In genomic region chr22:45672564-45673481, GRCh38 we compare ENCODE assay signal across 8 cellular contexts. TPM values are rescaled to one million over a fixed set of nuclear protein-coding genes. Genes with fewer than 3 reads are reported as not detected.
A peak's percentile ranks its signal among the peaks of the same experiment; 100 is the strongest.
DNase-seq lines count a peak whose midpoint lies in the region; ATAC-seq, FAIRE-seq and TF ChIP-seq lines count a peak whose summit lies in the region.

No MANE protein-coding gene starts in this region.

- H3K36me3 ChIP-seq in GM12878 (ENCODE audit: control insufficient read depth in 2 of 2, insufficient read depth in 2 of 2, low read length in 1 of 2) = peaks cover 0 to 8% of the 10 kb centered on the region in 2 experiments; a peak in 2 of 4 replicates
- H3K36me3 ChIP-seq in left lung = peaks cover 0 to 5% of the 10 kb centered on the region in 2 donors
- no peaks in the 10 kb centered on the region for H3K36me3 ChIP-seq in thoracic aorta

- intact Hi-C loops in CD14-positive monocyte (cut with micrococcal nuclease) = no loop called here
- intact Hi-C loops in GM12878 (cut with micrococcal nuclease; ENCODE audit: unreplicated experiment) = loop anchor here (5.0 kb wide), 1 partner anchor 104 kb away; no protein-coding TSS in a partner anchor
- intact Hi-C loops in left lung (cut with DNase I) = no loop called here

- peaks cover 2 to 9% (median 7%) of the 10 kb centered on the region in 3 donors for H3K27me3 Mint-ChIP-seq in CD14-positive monocyte (ENCODE audit: low read depth in 3 of 3)

- DNase-seq in CD14-positive monocyte (ENCODE audit: low spot score) (no peak), HL-60 (ENCODE audit: low read depth in 1 of 2, low spot score in 1 of 2) (no peak), GM12878 (ENCODE audit: low read depth, low spot score) (no peak), left lung (no peak), thoracic aorta (ENCODE audit: low spot score) (no peak)

- peaks cover 10 to 17% of the 10 kb centered on the region in 2 donors for H3K36me3 Mint-ChIP-seq in CD14-positive monocyte

- POLR2A ChIA-PET in GM12878 (lab: Charles Lee) = no interaction called here

- peak overlapping the region in 6 of 7 donors; percentile 25 to 87 (median 67) for H3K27ac Mint-ChIP-seq in CD14-positive monocyte

- RAD21 ChIA-PET in GM12878 (lab: Charles Lee; ENCODE audit: unreplicated experiment) = interaction anchor here (1.0 to 1.2 kb wide), 2 partner anchors 9 to 23 kb away, joined by 3 to 4 read pairs; no protein-coding TSS in a partner anchor

- peak; percentile 68 for FAIRE-seq in GM12878 (lab: Jason Lieb, UNC)

- TF ChIP-seq CTCF in CD14-positive monocyte (IDR thresholded peaks at IDR 0.05) (no peak), HL-60 (IDR thresholded peaks at IDR 0.05; ENCODE audit: insufficient read depth, low read length) (no peak), GM12878 (IDR thresholded peaks at IDR 0.05 in 2 of 3, conservative IDR thresholded peaks at IDR 0.05 in 1 of 3; ENCODE audit: control insufficient read depth in 2 of 3, extremely low read depth in 1 of 3, insufficient read depth in 1 of 3, low read depth in 3 of 3, low read length in 3 of 3) (no peak), left lung (IDR thresholded peaks at IDR 0.05) (no peak), thoracic aorta (IDR thresholded peaks at IDR 0.05) (no peak)

- peak overlapping the region; percentile 87 for H2AFZ ChIP-seq in GM12878 (ENCODE audit: control insufficient read depth, low read depth, low read length)

- TF ChIP-seq EP300 in GM12878 (IDR thresholded peaks at IDR 0.05; ENCODE audit: borderline replicate concordance in 1 of 2, control insufficient read depth in 1 of 2, low read depth in 2 of 2, low read length in 2 of 2) = no peak

- WGBS in GM12878 (ENCODE audit: insufficient coverage, insufficient replicate concordance, low lambda C conversion rate, missing lambda C conversion rate) = 12% methylated on average over 14 of the region's 14 CpGs

- H3K4me1 ChIP-seq in GM12878 (ENCODE audit: control insufficient read depth, insufficient read depth, low read length) (peaks cover 18% of the 10 kb centered on the region; the same call in 1 of the 2 replicates), left lung (peaks cover 10 to 24% of the 10 kb centered on the region in 2 donors), thoracic aorta (ENCODE audit: control insufficient read depth in 1 of 2, low read depth in 2 of 2) (peaks cover 27 to 51% of the 10 kb centered on the region in 2 donors)

- no peaks in the 10 kb centered on the region for H4K20me1 ChIP-seq in GM12878 (ENCODE audit: control insufficient read depth, insufficient read depth)

- peak overlapping the region; percentile 97 for H3K4me2 ChIP-seq in GM12878 (ENCODE audit: control insufficient read depth, insufficient read depth)

- peak overlapping the region; percentile 83 to 91 for H3K4me3 Mint-ChIP-seq in CD14-positive monocyte

- H3K9me3 Mint-ChIP-seq in CD14-positive monocyte = peaks cover 0 to 1% (median 0%) of the 10 kb centered on the region in 7 donors

- CTCF ChIA-PET in GM12878 (lab: Yijun Ruan, JAX) = interaction anchor here (1.2 kb wide), 1 partner anchor 190 kb away, joined by 3 read pairs; no protein-coding TSS in a partner anchor

- SMC1A ChIA-PET in GM12878 (lab: Charles Lee; ENCODE audit: uncharacterized antibody, unreplicated experiment) = interaction anchor here (1.5 to 2.2 kb wide), 2 partner anchors 9 to 48 kb away, joined by 5 to 6 read pairs; no protein-coding TSS in a partner anchor

- H3K27me3 ChIP-seq in HL-60 (ENCODE audit: insufficient read depth, poor library complexity, severe bottlenecking) (no peaks in the 10 kb centered on the region), GM12878 (replicated peaks in 1 of 2; ENCODE audit: control insufficient read depth in 2 of 2, insufficient read depth in 2 of 2, low read length in 1 of 2) (no peaks in the 10 kb centered on the region), left lung (no peaks in the 10 kb centered on the region), thoracic aorta (replicated peaks; ENCODE audit: insufficient read depth) (no peaks in the 10 kb centered on the region)

- H3K9ac ChIP-seq in GM12878 (ENCODE audit: control insufficient read depth, insufficient read depth, low read length) = peak overlapping the region; percentile 97

- TSS peak; percentile 55 for BruUV-seq in GM12878 (replicated peaks; lab: Mats Ljungman, UMichigan)

- H3K4me1 Mint-ChIP-seq in CD14-positive monocyte = peaks cover 28% of the 10 kb centered on the region

- no peak for TF ChIP-seq POLR2A in GM12878 (IDR thresholded peaks at IDR 0.05; ENCODE audit: low read depth, low read length)

- ATAC-seq in GM12878 (peak; percentile 43), left lung (peak; percentile 42), thoracic aorta (ENCODE audit: insufficient number of reproducible peaks, low FRiP score, low read depth) (no peak), GM19467 (IDR thresholded peaks at IDR 0.05; ENCODE audit: unreplicated experiment) (no peak), HG03469 (IDR thresholded peaks at IDR 0.05; ENCODE audit: unreplicated experiment) (no peak), HG02938 (IDR thresholded peaks at IDR 0.05; ENCODE audit: unreplicated experiment) (no peak)

- H3K4me3 ChIP-seq in HL-60 (replicated peaks; ENCODE audit: insufficient read depth, low read length) (peak overlapping the region; percentile 77), GM12878 (peak overlapping the region; percentile 96), left lung (peak overlapping the region; percentile 86 to 89), thoracic aorta (peak overlapping the region; percentile 95)

- in situ Hi-C loops in GM12878 (cut with MboI) = no loop called here

- H3K79me2 ChIP-seq in GM12878 (ENCODE audit: control insufficient read depth, insufficient read depth, low read length) = peaks cover 61% of the 10 kb centered on the region

- no peak for TF ChIP-seq RAD21 in GM12878 (IDR thresholded peaks at IDR 0.05; ENCODE audit: insufficient read depth, low read depth, low read length)

- H3K27ac ChIP-seq in HL-60 (replicated peaks) (peak overlapping the region; percentile 84), GM12878 (ENCODE audit: control insufficient read depth, insufficient read depth) (peak overlapping the region; percentile 92), left lung (peak overlapping the region; percentile 83 to 89), thoracic aorta (peak overlapping the region; percentile 65 to 77)

- H3K9me3 ChIP-seq in GM12878 (replicated peaks; ENCODE audit: control insufficient read depth, insufficient read depth, low read length) = no peaks in the 10 kb centered on the region; the same call in 1 of the 3 replicates
- no peaks in the 10 kb centered on the region for H3K9me3 ChIP-seq in left lung
- no peaks in the 10 kb centered on the region for H3K9me3 ChIP-seq in thoracic aorta

TF ChIP-seq in GM12878, 131 proteins besides CTCF, POLR2A, EP300 and RAD21:
- TF ChIP-seq HDGF (IDR thresholded peaks at IDR 0.05) (peak; percentile 81; the same call in 1 of the 2 replicates), SREBF1 (IDR thresholded peaks at IDR 0.05; ENCODE audit: low read length) (no peak), ZNF217 (IDR thresholded peaks at IDR 0.05) (peak; percentile 28; the same call in 1 of the 2 replicates), SPI1 (IDR thresholded peaks at IDR 0.05; ENCODE audit: borderline replicate concordance, insufficient read depth, low read depth, low read length) (peak; percentile 66), BACH1 (IDR thresholded peaks at IDR 0.05; ENCODE audit: borderline replicate concordance) (no peak)

RNA-seq across cellular contexts. Expression of gene ATXN10, which starts 1.2 kb away (rescaled TPM):
- polyA plus RNA-seq in CD14-positive monocyte (100 to 1,000 TPM in 1 of 2 donors, 10 to 100 TPM in 1; 92.4 to 106 TPM), GM12878 (2011; rRNA removed) (222 and 249 TPM in 2 replicates), GM12878 (2014; fragmentation: Illumina TruSeq; extraction: Trizol) (212 and 252 TPM in 2 replicates), GM12878 (2014; fragmentation: Nextera tagmentation; extraction: Ambion mirVana) (10 to 100 TPM; 29.2 to 68.3 TPM), GM12878 (2014; rRNA removed) (118 TPM in 2 replicates), GM12878 (2016; fragmentation: Nextera tagmentation; extraction: Ambion mirVana) (100 to 1,000 TPM; 199 to 215 TPM)
- total RNA-seq in GM12878 (2013; cell fraction: nucleolus; rRNA removed) = 125 and 158 TPM in 2 replicates
- total RNA-seq in GM12878 (2014; rRNA removed) (43.4 and 44.5 TPM in 2 replicates), GM12878 (2014; rRNA removed; fragmentation: Illumina TruSeq; extraction: Trizol) (76.5 and 80.3 TPM in 2 replicates), GM12878 (2021) (166 and 174 TPM in 2 replicates), left lung (100 to 1,000 TPM; 117 to 131 TPM), thoracic aorta (100 to 1,000 TPM in 1 of 2 donors, 10 to 100 TPM in 1; 52.9 to 164 TPM)
- 47.0 TPM for polyA plus RNA-seq in GM12878 (2011; ENCODE audit: low read depth)
- polyA plus RNA-seq in GM12878 (2011; cell fraction: cytosol; rRNA removed) = 107 and 121 TPM in 2 replicates
- polyA plus RNA-seq in GM12878 (2011; cell fraction: nucleus; rRNA removed) = 55.1 and 55.8 TPM in 2 replicates
- polyA plus RNA-seq in GM12878 (2012) = 106 and 143 TPM in 2 replicates
- 250 and 380 TPM in 2 replicates for polyA minus RNA-seq in GM12878 (2011; rRNA and poly(A)+ RNA removed)
- polyA minus RNA-seq in GM12878 (2011; cell fraction: cytosol; rRNA and poly(A)+ RNA removed) = 60.9 and 72.2 TPM in 2 replicates
- polyA minus RNA-seq in GM12878 (2011; cell fraction: nucleus; rRNA and poly(A)+ RNA removed) = 56.6 and 81.7 TPM in 2 replicates

Comparison
In these comparisons a context has a peak if more than half of its experiments do, and no peak if none do; other contexts are left out.
1. ATAC-seq: peak in GM12878 (single experiment) and left lung (single experiment); none in thoracic aorta (single experiment), GM19467 (single experiment), HG03469 (single experiment) and HG02938 (single experiment).
2. Peak in every context shown above with its lines, with median percentiles within 50 percentile points of each other: H3K27ac ChIP-seq and H3K4me3 ChIP-seq.